18 cellular contexts compared by ENCODE assay signal in the genomic region with DNA sequence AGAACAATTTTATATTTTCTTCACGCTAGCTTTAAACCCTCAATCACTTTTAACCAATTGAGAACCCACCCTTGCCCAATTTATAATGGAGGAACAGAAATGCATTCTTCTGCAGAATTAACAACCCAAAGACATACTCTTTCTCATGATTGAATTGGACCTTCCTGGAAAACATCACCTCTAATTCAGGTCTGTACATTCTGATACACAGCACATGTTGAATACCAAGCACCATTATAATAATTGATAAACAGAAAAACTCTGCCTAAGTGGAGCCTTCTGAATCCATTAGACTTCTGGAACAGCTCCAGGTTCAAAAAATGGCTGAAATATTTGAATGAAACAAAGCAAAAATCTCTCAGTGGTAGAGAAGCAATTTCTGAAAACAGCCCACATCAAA.
DNase-seq lines count a peak whose midpoint lies in the region; ATAC-seq and TF ChIP-seq lines count a peak whose summit lies in the region.
"Had no signal": no experiment of that assay in that cellular context is flagged by ENCODE, and none has a peak within 500 bp of the region (broad histone marks: within the 10 kb centered on the region; RNA-seq: fewer than 3 reads in every experiment).

No MANE protein-coding gene starts in this region.

- H3K4me3 Mint-ChIP-seq in activated CD4-positive, alpha-beta memory T cell treated with anti-CD3 and anti-CD28 coated beads for 36 hours = no peak overlapping the region
- H3K4me3 Mint-ChIP-seq in activated CD4-positive, alpha-beta memory T cell treated with anti-CD3 and anti-CD28 coated beads, Interleukin-2, amount 10 ng/mL, durations not matched to agents 7 days and 5 days = no peak overlapping the region
- H3K4me3 Mint-ChIP-seq in CD4-positive, alpha-beta T cell = peak overlapping the region; percentile 2
- H3K4me3 Mint-ChIP-seq in activated T-helper 1 cell treated with anti-CD3 and anti-CD28 coated beads, Interleukin-12 subunit alpha, Interleukin-12 subunit beta, Interleukin-2, Interleukin-4 antibody, amounts not matched to agents 30 ng/mL and 10 ng/mL and 1 ng/mL, durations not matched to agents 14 hours and 24 hours and 36 hours = peak overlapping the region; percentile 45
- H3K4me3 Mint-ChIP-seq in naive thymus-derived CD4-positive, alpha-beta T cell = peak overlapping the region in 7 of 10 donors; percentile 24 to 71 (median 51)
- no peak overlapping the region for H3K4me3 Mint-ChIP-seq in effector memory CD8-positive, alpha-beta T cell
- H3K4me3 Mint-ChIP-seq: CD8-positive, alpha-beta memory T cell had no signal

- H3K9me3 Mint-ChIP-seq in activated CD4-positive, alpha-beta memory T cell treated with anti-CD3 and anti-CD28 coated beads for 36 hours = no peaks in the 10 kb centered on the region
- no peaks in the 10 kb centered on the region for H3K9me3 Mint-ChIP-seq in activated CD4-positive, alpha-beta memory T cell treated with anti-CD3 and anti-CD28 coated beads, Interleukin-2, amount 10 ng/mL, durations not matched to agents 7 days and 5 days
- no peaks in the 10 kb centered on the region for H3K9me3 Mint-ChIP-seq in CD4-positive, alpha-beta T cell
- no peaks in the 10 kb centered on the region for H3K9me3 Mint-ChIP-seq in activated T-helper 1 cell treated with anti-CD3 and anti-CD28 coated beads, Interleukin-12 subunit alpha, Interleukin-12 subunit beta, Interleukin-2, Interleukin-4 antibody, amounts not matched to agents 30 ng/mL and 10 ng/mL and 1 ng/mL, durations not matched to agents 14 hours and 24 hours and 36 hours
- peaks cover 0 to 13% (median 0%) of the 10 kb centered on the region in 11 donors for H3K9me3 Mint-ChIP-seq in naive thymus-derived CD4-positive, alpha-beta T cell
- no peaks in the 10 kb centered on the region for H3K9me3 Mint-ChIP-seq in effector memory CD8-positive, alpha-beta T cell
- H3K9me3 Mint-ChIP-seq: CD8-positive, alpha-beta memory T cell had no signal

- CTCF ChIA-PET in activated CD4-positive, alpha-beta memory T cell treated with anti-CD3 and anti-CD28 coated beads for 36 hours (lab: Charles Lee) = interaction anchor here (0.9 to 5.2 kb wide), 4 partner anchors 22 to 530 kb away, joined by 3 to 24 read pairs (median 4); no protein-coding TSS in a partner anchor
- CTCF ChIA-PET in activated CD4-positive, alpha-beta memory T cell treated with anti-CD3 and anti-CD28 coated beads, Interleukin-2, amount 10 ng/mL, durations not matched to agents 7 days and 5 days (lab: Charles Lee) = no interaction called here
- CTCF ChIA-PET in CD4-positive, alpha-beta T cell (lab: Charles Lee) = interaction anchor here (1.1 kb wide), 1 partner anchor 21 kb away, joined by 5 read pairs; no protein-coding TSS in a partner anchor
- CTCF ChIA-PET in naive thymus-derived CD4-positive, alpha-beta T cell (lab: Charles Lee) = interaction anchor here (1.4 to 2.0 kb wide), 2 partner anchors 21 to 37 kb away, joined by 3 to 6 read pairs; no protein-coding TSS in a partner anchor

- H3K27me3 Mint-ChIP-seq in activated CD4-positive, alpha-beta memory T cell treated with anti-CD3 and anti-CD28 coated beads for 36 hours = no peaks in the 10 kb centered on the region
- H3K27me3 Mint-ChIP-seq in activated CD4-positive, alpha-beta memory T cell treated with anti-CD3 and anti-CD28 coated beads, Interleukin-2, amount 10 ng/mL, durations not matched to agents 7 days and 5 days = no peaks in the 10 kb centered on the region
- no peaks in the 10 kb centered on the region for H3K27me3 Mint-ChIP-seq in CD4-positive, alpha-beta T cell
- H3K27me3 Mint-ChIP-seq in activated T-helper 1 cell treated with anti-CD3 and anti-CD28 coated beads, Interleukin-12 subunit alpha, Interleukin-12 subunit beta, Interleukin-2, Interleukin-4 antibody, amounts not matched to agents 30 ng/mL and 10 ng/mL and 1 ng/mL, durations not matched to agents 14 hours and 24 hours and 36 hours (ENCODE audit: insufficient read depth) = no peaks in the 10 kb centered on the region
- H3K27me3 Mint-ChIP-seq in naive thymus-derived CD4-positive, alpha-beta T cell = no peaks in the 10 kb centered on the region
- peaks cover 0 to 12% of the 10 kb centered on the region in 2 donors for H3K27me3 Mint-ChIP-seq in effector memory CD8-positive, alpha-beta T cell
- H3K27me3 Mint-ChIP-seq: CD8-positive, alpha-beta memory T cell had no signal

- peaks cover 1% of the 10 kb centered on the region for H3K36me3 Mint-ChIP-seq in activated CD4-positive, alpha-beta memory T cell treated with anti-CD3 and anti-CD28 coated beads for 36 hours
- no peaks in the 10 kb centered on the region for H3K36me3 Mint-ChIP-seq in activated CD4-positive, alpha-beta memory T cell treated with anti-CD3 and anti-CD28 coated beads, Interleukin-2, amount 10 ng/mL, durations not matched to agents 7 days and 5 days (ENCODE audit: low read depth)
- no peaks in the 10 kb centered on the region for H3K36me3 Mint-ChIP-seq in CD4-positive, alpha-beta T cell (ENCODE audit: low read depth)
- H3K36me3 Mint-ChIP-seq in activated T-helper 1 cell treated with anti-CD3 and anti-CD28 coated beads, Interleukin-12 subunit alpha, Interleukin-12 subunit beta, Interleukin-2, Interleukin-4 antibody, amounts not matched to agents 30 ng/mL and 10 ng/mL and 1 ng/mL, durations not matched to agents 14 hours and 24 hours and 36 hours (ENCODE audit: low read depth) = peaks cover 10% of the 10 kb centered on the region
- peaks cover 0 to 42% (median 0%) of the 10 kb centered on the region in 5 donors for H3K36me3 Mint-ChIP-seq in naive thymus-derived CD4-positive, alpha-beta T cell
- no peaks in the 10 kb centered on the region for H3K36me3 Mint-ChIP-seq in effector memory CD8-positive, alpha-beta T cell (ENCODE audit: insufficient read depth)
- H3K36me3 Mint-ChIP-seq: CD8-positive, alpha-beta memory T cell had no signal

- peaks cover 84% of the 10 kb centered on the region for H3K4me1 Mint-ChIP-seq in activated CD4-positive, alpha-beta memory T cell treated with anti-CD3 and anti-CD28 coated beads for 36 hours (ENCODE audit: low read depth)
- peaks cover 48% of the 10 kb centered on the region for H3K4me1 Mint-ChIP-seq in activated CD4-positive, alpha-beta memory T cell treated with anti-CD3 and anti-CD28 coated beads, Interleukin-2, amount 10 ng/mL, durations not matched to agents 7 days and 5 days
- H3K4me1 Mint-ChIP-seq in CD4-positive, alpha-beta T cell (ENCODE audit: low read depth) = peaks cover 60% of the 10 kb centered on the region
- H3K4me1 Mint-ChIP-seq in activated T-helper 1 cell treated with anti-CD3 and anti-CD28 coated beads, Interleukin-12 subunit alpha, Interleukin-12 subunit beta, Interleukin-2, Interleukin-4 antibody, amounts not matched to agents 30 ng/mL and 10 ng/mL and 1 ng/mL, durations not matched to agents 14 hours and 24 hours and 36 hours (ENCODE audit: low read depth) = peaks cover 71% of the 10 kb centered on the region
- H3K4me1 Mint-ChIP-seq in naive thymus-derived CD4-positive, alpha-beta T cell = peaks cover 22 to 88% (median 80%) of the 10 kb centered on the region in 7 donors
- peaks cover 0 to 3% of the 10 kb centered on the region in 2 donors for H3K4me1 Mint-ChIP-seq in effector memory CD8-positive, alpha-beta T cell (ENCODE audit: low read depth in 2 of 2)

- 74 to 82% methylated on average over 1 of the region's 1 CpG for WGBS in tibial nerve, 2 donors

- H3K4me3 ChIP-seq in naive thymus-derived CD4-positive, alpha-beta T cell (ENCODE audit: low read length) = no peak overlapping the region
- H3K4me3 ChIP-seq in ascending aorta = no peak overlapping the region
- H3K4me3 ChIP-seq in tibial nerve = no peak overlapping the region
- H3K4me3 ChIP-seq: GM23248, HAP-1 had no signal

- DNase-seq in activated CD4-positive, alpha-beta memory T cell treated with anti-CD3 and anti-CD28 coated beads for 36 hours = no peak
- no peak for DNase-seq in activated CD4-positive, alpha-beta memory T cell treated with anti-CD3 and anti-CD28 coated beads, Interleukin-2, amount 10 ng/mL, durations not matched to agents 7 days and 5 days
- DNase-seq in CD4-positive, alpha-beta T cell = no peak
- no peak for DNase-seq in activated T-helper 1 cell treated with anti-CD3 and anti-CD28 coated beads, Interleukin-12 subunit alpha, Interleukin-12 subunit beta, Interleukin-2, Interleukin-4 antibody, amounts not matched to agents 30 ng/mL and 10 ng/mL and 1 ng/mL, durations not matched to agents 14 hours and 24 hours and 36 hours (ENCODE audit: low spot score)
- no peak for DNase-seq in naive thymus-derived CD4-positive, alpha-beta T cell
- DNase-seq in ascending aorta (ENCODE audit: low spot score in 2 of 2) (no peak), tibial nerve (ENCODE audit: low spot score in 2 of 2) (no peak)
- DNase-seq in effector memory CD8-positive, alpha-beta T cell = no peak
- DNase-seq: BE2C; CD8-positive, alpha-beta memory T cell; DMS53; GM23248; KBM-7; NCI-H1105; NCI-H510A; NCI-H748 treated with DMSO at 0.1 percent for 48 hours had no signal

- no peaks in the 10 kb centered on the region for H3K9me3 ChIP-seq in CD4-positive, alpha-beta T cell (ENCODE audit: control insufficient read depth, low read length)
- H3K9me3 ChIP-seq in naive thymus-derived CD4-positive, alpha-beta T cell (ENCODE audit: control insufficient read depth in 2 of 3, low read length in 3 of 3) = no peaks in the 10 kb centered on the region
- H3K9me3 ChIP-seq in ascending aorta (no peaks in the 10 kb centered on the region), tibial nerve (no peaks in the 10 kb centered on the region)
- H3K9me3 ChIP-seq: BE2C, HAP-1 had no signal

- no peak for TF ChIP-seq EP300 in tibial nerve (IDR thresholded peaks at IDR 0.05)

- no peak overlapping the region for H3K27ac ChIP-seq in CD4-positive, alpha-beta T cell (ENCODE audit: low read depth, low read length)
- H3K27ac ChIP-seq in naive thymus-derived CD4-positive, alpha-beta T cell (ENCODE audit: low read depth, low read length) = peak overlapping the region; percentile 60
- no peak overlapping the region for H3K27ac ChIP-seq in ascending aorta
- peak overlapping the region in 1 of 4 donors; percentile 48 for H3K27ac ChIP-seq in tibial nerve
- H3K27ac ChIP-seq: GM23248 had no signal

- H3K36me3 ChIP-seq in naive thymus-derived CD4-positive, alpha-beta T cell (ENCODE audit: control insufficient read depth in 2 of 3, insufficient read depth in 3 of 3, low read length in 3 of 3) = no peaks in the 10 kb centered on the region
- no peaks in the 10 kb centered on the region for H3K36me3 ChIP-seq in ascending aorta
- no peaks in the 10 kb centered on the region for H3K36me3 ChIP-seq in tibial nerve
- H3K36me3 ChIP-seq: BE2C, HAP-1 had no signal

- POLR2A ChIA-PET in activated CD4-positive, alpha-beta memory T cell treated with anti-CD3 and anti-CD28 coated beads for 36 hours (lab: Charles Lee) = interaction anchor here (1.1 kb wide), 1 partner anchor 128 kb away, joined by 4 read pairs; no protein-coding TSS in a partner anchor
- POLR2A ChIA-PET in activated CD4-positive, alpha-beta memory T cell treated with anti-CD3 and anti-CD28 coated beads, Interleukin-2, amount 10 ng/mL, durations not matched to agents 7 days and 5 days (lab: Charles Lee) = interaction anchor here (0.8 kb wide), 1 partner anchor 43 kb away, joined by 3 read pairs; no protein-coding TSS in a partner anchor
- POLR2A ChIA-PET in CD4-positive, alpha-beta T cell (lab: Charles Lee) = interaction anchor here (0.6 to 3.4 kb wide), 3 partner anchors 11 to 452 kb away, joined by 3 to 14 read pairs (median 7); no protein-coding TSS in a partner anchor
- POLR2A ChIA-PET in naive thymus-derived CD4-positive, alpha-beta T cell (lab: Charles Lee) = interaction anchor here (0.6 to 3.2 kb wide), 8 partner anchors 8 to 651 kb away, joined by 3 to 17 read pairs (median 5); no protein-coding TSS in a partner anchor

- ATAC-seq in CD4-positive, alpha-beta T cell (ENCODE audit: poor library complexity) = no peak
- no peak for ATAC-seq in naive thymus-derived CD4-positive, alpha-beta T cell
- ATAC-seq in effector memory CD8-positive, alpha-beta T cell (replicated peaks) = no peak
- ATAC-seq: HepG2 had no signal

- no peaks in the 10 kb centered on the region for H3K27me3 ChIP-seq in CD4-positive, alpha-beta T cell (ENCODE audit: control insufficient read depth, insufficient read depth, low read length)
- no peaks in the 10 kb centered on the region for H3K27me3 ChIP-seq in naive thymus-derived CD4-positive, alpha-beta T cell (ENCODE audit: control insufficient read depth in 2 of 2, insufficient read depth in 2 of 2, low read length in 2 of 2)
- H3K27me3 ChIP-seq in ascending aorta = no peaks in the 10 kb centered on the region
- no peaks in the 10 kb centered on the region for H3K27me3 ChIP-seq in tibial nerve
- H3K27me3 ChIP-seq: BE2C had no signal

- peak overlapping the region; percentile 62 for H3K27ac Mint-ChIP-seq in activated CD4-positive, alpha-beta memory T cell treated with anti-CD3 and anti-CD28 coated beads for 36 hours
- H3K27ac Mint-ChIP-seq in activated CD4-positive, alpha-beta memory T cell treated with anti-CD3 and anti-CD28 coated beads, Interleukin-2, amount 10 ng/mL, durations not matched to agents 7 days and 5 days = no peak overlapping the region
- H3K27ac Mint-ChIP-seq in CD4-positive, alpha-beta T cell = peak overlapping the region; percentile 72
- peak overlapping the region; percentile 93 for H3K27ac Mint-ChIP-seq in activated T-helper 1 cell treated with anti-CD3 and anti-CD28 coated beads, Interleukin-12 subunit alpha, Interleukin-12 subunit beta, Interleukin-2, Interleukin-4 antibody, amounts not matched to agents 30 ng/mL and 10 ng/mL and 1 ng/mL, durations not matched to agents 14 hours and 24 hours and 36 hours
- peak overlapping the region in 7 of 9 donors; percentile 70 to 93 (median 86) for H3K27ac Mint-ChIP-seq in naive thymus-derived CD4-positive, alpha-beta T cell
- no peak overlapping the region for H3K27ac Mint-ChIP-seq in effector memory CD8-positive, alpha-beta T cell

- peaks cover 15 to 71% of the 10 kb centered on the region in 2 donors for H3K4me1 ChIP-seq in naive thymus-derived CD4-positive, alpha-beta T cell (ENCODE audit: control insufficient read depth in 2 of 2, insufficient read depth in 2 of 2, low read length in 2 of 2)
- H3K4me1 ChIP-seq in ascending aorta (peaks cover 0 to 15% of the 10 kb centered on the region in 2 donors), tibial nerve (peaks cover 0 to 35% (median 14%) of the 10 kb centered on the region in 4 donors)
- H3K4me1 ChIP-seq: BE2C, HAP-1 had no signal

- intact Hi-C loops in activated CD4-positive, alpha-beta memory T cell treated with anti-CD3 and anti-CD28 coated beads for 36 hours (cut with micrococcal nuclease) = loop anchor here (5.0 to 10.0 kb wide), 2 partner anchors 42 to 521 kb away; no protein-coding TSS in a partner anchor
- intact Hi-C loops in CD4-positive, alpha-beta T cell (cut with DNase I, micrococcal nuclease) = loop anchor here (2.0 to 5.0 kb wide), 3 partner anchors 15 to 42 kb away; no protein-coding TSS in a partner anchor
- intact Hi-C loops in activated T-helper 1 cell treated with anti-CD3 and anti-CD28 coated beads, Interleukin-12 subunit alpha, Interleukin-12 subunit beta, Interleukin-2, Interleukin-4 antibody, amounts not matched to agents 30 ng/mL and 10 ng/mL and 1 ng/mL, durations not matched to agents 14 hours and 24 hours and 36 hours (cut with micrococcal nuclease) = loop anchor here (5.0 kb wide), 1 partner anchor 337 kb away; no protein-coding TSS in a partner anchor
- intact Hi-C loops in naive thymus-derived CD4-positive, alpha-beta T cell (cut with micrococcal nuclease) = loop anchor here in 1 of 2 donors (10.0 kb wide), 1 partner anchor 571 kb away; no protein-coding TSS in a partner anchor
- intact Hi-C loops in ascending aorta (cut with DNase I) = no loop called here

- no peak for TF ChIP-seq POLR2A in tibial nerve (IDR thresholded peaks at IDR 0.05)

- TF ChIP-seq CTCF in CD4-positive, alpha-beta T cell (IDR thresholded peaks at IDR 0.05) = no peak
- TF ChIP-seq CTCF in ascending aorta (IDR thresholded peaks at IDR 0.05) (no peak), tibial nerve (IDR thresholded peaks at IDR 0.05) (no peak)

Comparison
In these comparisons a context has a peak if more than half of its experiments do, and no peak if none do; other contexts are left out.
1. H3K27ac Mint-ChIP-seq: peak in activated CD4-positive, alpha-beta memory T cell treated with anti-CD3 and anti-CD28 coated beads for 36 hours (single experiment), CD4-positive, alpha-beta T cell (single experiment), activated T-helper 1 cell treated with anti-CD3 and anti-CD28 coated beads, Interleukin-12 subunit alpha, Interleukin-12 subunit beta, Interleukin-2, Interleukin-4 antibody, amounts not matched to agents 30 ng/mL and 10 ng/mL and 1 ng/mL, durations not matched to agents 14 hours and 24 hours and 36 hours (single experiment) and naive thymus-derived CD4-positive, alpha-beta T cell (7 of 9); none in activated CD4-positive, alpha-beta memory T cell treated with anti-CD3 and anti-CD28 coated beads, Interleukin-2, amount 10 ng/mL, durations not matched to agents 7 days and 5 days (single experiment) and effector memory CD8-positive, alpha-beta T cell (0 of 2).
2. H3K4me3 Mint-ChIP-seq: peak in CD4-positive, alpha-beta T cell (single experiment), activated T-helper 1 cell treated with anti-CD3 and anti-CD28 coated beads, Interleukin-12 subunit alpha, Interleukin-12 subunit beta, Interleukin-2, Interleukin-4 antibody, amounts not matched to agents 30 ng/mL and 10 ng/mL and 1 ng/mL, durations not matched to agents 14 hours and 24 hours and 36 hours (single experiment) and naive thymus-derived CD4-positive, alpha-beta T cell (7 of 10); none in activated CD4-positive, alpha-beta memory T cell treated with anti-CD3 and anti-CD28 coated beads for 36 hours (single experiment), activated CD4-positive, alpha-beta memory T cell treated with anti-CD3 and anti-CD28 coated beads, Interleukin-2, amount 10 ng/mL, durations not matched to agents 7 days and 5 days (single experiment) and effector memory CD8-positive, alpha-beta T cell (0 of 2).